In the genomic region with DNA sequence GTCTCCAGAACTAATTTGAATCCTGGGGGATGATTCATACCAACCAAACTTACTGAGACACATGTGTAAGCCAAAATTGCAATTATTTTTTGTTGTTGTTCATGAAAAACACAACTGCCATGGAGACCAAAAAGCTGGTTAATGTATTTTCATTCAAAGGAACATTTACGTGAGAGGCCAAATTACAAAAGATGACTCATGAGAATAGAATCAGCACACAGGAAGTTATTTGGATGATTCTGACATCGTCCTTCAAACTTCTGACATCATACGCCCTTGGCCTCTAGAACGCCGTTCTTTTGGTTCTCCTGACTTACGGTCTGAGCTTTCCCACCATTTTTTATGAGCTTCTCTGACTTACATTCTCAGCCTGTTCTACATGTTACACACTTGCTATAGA, we compare ENCODE assay signal across 17 cellular contexts. TPM values are rescaled to one million over a fixed set of nuclear protein-coding genes. Genes with fewer than 3 reads are reported as not detected.
DNase-seq lines count a peak whose midpoint lies in the region; ATAC-seq and TF ChIP-seq lines count a peak whose summit lies in the region.
"Had no signal": no experiment of that assay in that cellular context is flagged by ENCODE, and none has a peak within 500 bp of the region (broad histone marks: within the 10 kb centered on the region; RNA-seq: fewer than 3 reads in every experiment).

No MANE protein-coding gene starts in this region.

- peak; percentile 38 for ATAC-seq in foreskin keratinocyte
- ATAC-seq in thoracic aorta (ENCODE audit: insufficient number of reproducible peaks, low FRiP score, low read depth), result no peak
- no peak for ATAC-seq in activated naive CD8-positive, alpha-beta T cell treated with anti-CD3 and anti-CD28 coated beads, Interleukin-2, amount 50 U/mL, for 24 hours
- ATAC-seq: GM12878; naive thymus-derived CD4-positive, alpha-beta T cell had no signal

- CTCF ChIA-PET in OCI-LY7 (lab: Charles Lee; ENCODE audit: unreplicated experiment), result no interaction called here

- BruUV-seq in OCI-LY7 (replicated peaks; lab: Mats Ljungman, UMichigan), result no TSS peak

- DNase-seq in HT-29 (ENCODE audit: low spot score), result peak; percentile 26
- DNase-seq in astrocyte of the hippocampus (ENCODE audit: low read depth, low spot score), result peak; percentile 73
- DNase-seq in foreskin keratinocyte, result peak; percentile 51 to 77
- no peak for DNase-seq in thoracic aorta (ENCODE audit: low spot score)
- no peak for DNase-seq in OCI-LY7 (ENCODE audit: low spot score)
- no peak for DNase-seq in activated naive CD8-positive, alpha-beta T cell treated with anti-CD3 and anti-CD28 coated beads, Interleukin-2, amount 50 U/mL, for 24 hours
- no peak for DNase-seq in NCI-H1417 (lab: John Stamatoyannopoulos, UW)
- DNase-seq: activated T-cell treated with anti-CD3 and anti-CD28 coated beads, Interleukin-2, amount 50 U/mL, for 1 hour; aorta; DMS153; naive thymus-derived CD4-positive, alpha-beta T cell; NCI-H748 treated with DMSO at 0.1 percent for 48 hours; testis; WERI-Rb-1 had no signal

- H3K79me2 ChIP-seq in OCI-LY7 (ENCODE audit: insufficient read depth, low read depth, low read length), result peaks cover 14% of the 10 kb centered on the region

- H3K27me3 ChIP-seq in foreskin keratinocyte, result no peaks in the 10 kb centered on the region
- H3K27me3 ChIP-seq in thoracic aorta (replicated peaks; ENCODE audit: insufficient read depth), result no peaks in the 10 kb centered on the region
- H3K27me3 ChIP-seq: testis had no signal

- peaks cover 1% of the 10 kb centered on the region for H3K36me3 Mint-ChIP-seq in activated naive CD8-positive, alpha-beta T cell treated with anti-CD3 and anti-CD28 coated beads, Interleukin-2, amount 50 U/mL, for 24 hours (ENCODE audit: low read depth)

- H2AFZ ChIP-seq in OCI-LY7 (ENCODE audit: low read length), result no peak overlapping the region

- no peaks in the 10 kb centered on the region for H3K9me2 ChIP-seq in OCI-LY7 (ENCODE audit: insufficient read depth, low read length)

- H3K4me2 ChIP-seq in OCI-LY7 (ENCODE audit: low read length), result no peak overlapping the region

- H3K27ac ChIP-seq in foreskin keratinocyte (no peak overlapping the region), thoracic aorta (peak overlapping the region; percentile 26 to 45), OCI-LY7 (ENCODE audit: low read depth, low read length, poor library complexity, severe bottlenecking) (no peak overlapping the region)
- H3K27ac ChIP-seq: epithelial cell of prostate, HL-60, testis, WERI-Rb-1 had no signal

- H4K20me1 ChIP-seq in OCI-LY7 (ENCODE audit: insufficient read depth, low read length), result no peaks in the 10 kb centered on the region

- intact Hi-C loops in OCI-LY7 (cut with micrococcal nuclease; ENCODE audit: unreplicated experiment), result no loop called here

- no peaks in the 10 kb centered on the region for H3K9me3 ChIP-seq in thoracic aorta
- H3K9me3 ChIP-seq in OCI-LY7 (ENCODE audit: low read length), result peaks cover 12% of the 10 kb centered on the region; the same call in 1 of the 2 replicates
- H3K9me3 ChIP-seq: testis had no signal

- H3K4me1 Mint-ChIP-seq in activated naive CD8-positive, alpha-beta T cell treated with anti-CD3 and anti-CD28 coated beads, Interleukin-2, amount 50 U/mL, for 24 hours, result peaks cover 15% of the 10 kb centered on the region

- no peak overlapping the region for H3K4me3 Mint-ChIP-seq in activated naive CD8-positive, alpha-beta T cell treated with anti-CD3 and anti-CD28 coated beads, Interleukin-2, amount 50 U/mL, for 24 hours

- H3K27me3 Mint-ChIP-seq in activated naive CD8-positive, alpha-beta T cell treated with anti-CD3 and anti-CD28 coated beads, Interleukin-2, amount 50 U/mL, for 24 hours, result no peaks in the 10 kb centered on the region

- no peaks in the 10 kb centered on the region for H3K4me1 ChIP-seq in foreskin keratinocyte
- H3K4me1 ChIP-seq in thoracic aorta (ENCODE audit: control insufficient read depth in 1 of 2, low read depth in 2 of 2), result peaks cover 9 to 16% of the 10 kb centered on the region in 2 donors
- peaks cover 11% of the 10 kb centered on the region for H3K4me1 ChIP-seq in OCI-LY7 (ENCODE audit: insufficient read depth, low read length, poor library complexity, severe bottlenecking)

- no peaks in the 10 kb centered on the region for H3K36me3 ChIP-seq in thoracic aorta
- H3K36me3 ChIP-seq in OCI-LY7 (ENCODE audit: insufficient read depth, low read length), result no peaks in the 10 kb centered on the region; the same call in 1 of the 2 replicates
- H3K36me3 ChIP-seq: WERI-Rb-1 had no signal

- H3K9me3 Mint-ChIP-seq in activated naive CD8-positive, alpha-beta T cell treated with anti-CD3 and anti-CD28 coated beads, Interleukin-2, amount 50 U/mL, for 24 hours, result no peaks in the 10 kb centered on the region

- no peak for TF ChIP-seq CTCF in foreskin keratinocyte (conservative IDR thresholded peaks at IDR 0.05)
- no peak for TF ChIP-seq CTCF in thoracic aorta (IDR thresholded peaks at IDR 0.05)
- TF ChIP-seq CTCF in OCI-LY7 (conservative IDR thresholded peaks at IDR 0.05; ENCODE audit: low read length), result no peak

- POLR2A ChIA-PET in OCI-LY7 (lab: Charles Lee), result interaction anchor here (1.4 to 1.5 kb wide), 2 partner anchors 38 to 190 kb away, joined by 3 to 4 read pairs; no protein-coding TSS in a partner anchor

- no peak overlapping the region for H3K4me3 ChIP-seq in thoracic aorta
- no peak overlapping the region for H3K4me3 ChIP-seq in OCI-LY7 (ENCODE audit: low read depth, low read length, poor library complexity, severe bottlenecking)
- H3K4me3 ChIP-seq: GM12878, testis had no signal

- H3K27ac Mint-ChIP-seq in activated naive CD8-positive, alpha-beta T cell treated with anti-CD3 and anti-CD28 coated beads, Interleukin-2, amount 50 U/mL, for 24 hours, result no peak overlapping the region
- H3K27ac Mint-ChIP-seq: naive thymus-derived CD4-positive, alpha-beta T cell had no signal

RNA-seq across cellular contexts. Expression of a gene that starts 3.0 kb away (rescaled TPM):
- 8.5 and 8.7 TPM in 2 replicates for total RNA-seq in HT-29 (2014; rRNA removed; shearing (Covaris generic))
- 10.0 and 11.6 TPM in 2 replicates for total RNA-seq in foreskin keratinocyte
- 4.3 and 4.6 TPM in 2 replicates for polyA plus RNA-seq in foreskin keratinocyte
- total RNA-seq in thoracic aorta, result 10 to 100 TPM; 50.0 to 55.1 TPM
- total RNA-seq in OCI-LY7 (2014; rRNA removed; shearing (Covaris generic)), result 7.1 and 10.7 TPM in 2 replicates
- total RNA-seq in OCI-LY7 (2022), result 23.4 and 26.8 TPM in 2 replicates

Comparison
In these comparisons a context has a peak if more than half of its experiments do, and no peak if none do; other contexts are left out.
1. DNase-seq: peak in HT-29 (single experiment), astrocyte of the hippocampus (single experiment) and foreskin keratinocyte (2 of 2); none in thoracic aorta (single experiment), OCI-LY7 (single experiment), activated naive CD8-positive, alpha-beta T cell treated with anti-CD3 and anti-CD28 coated beads, Interleukin-2, amount 50 U/mL, for 24 hours (single experiment) and NCI-H1417 (0 of 3).
2. H3K27ac ChIP-seq: peak in thoracic aorta (2 of 2); none in foreskin keratinocyte (single experiment) and OCI-LY7 (single experiment).